In the genomic region with DNA sequence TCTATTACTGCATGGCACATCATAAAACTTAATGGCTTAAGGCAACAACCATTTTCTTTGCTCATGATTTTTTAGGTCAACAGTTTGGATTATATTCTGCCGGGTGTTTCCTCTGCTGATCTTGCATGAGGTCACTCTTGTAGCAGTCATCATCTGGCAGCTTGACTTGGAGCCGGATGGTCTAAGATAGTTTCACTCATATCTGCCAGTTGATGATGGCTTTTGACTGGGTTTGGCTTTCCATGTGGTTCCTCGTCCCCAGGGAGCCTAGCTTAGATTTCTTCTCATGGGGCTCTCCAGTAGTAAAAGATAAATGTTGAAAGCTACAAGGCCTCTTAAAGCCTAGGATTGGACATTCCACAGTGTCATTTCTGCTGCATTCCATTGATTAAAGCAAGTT, we compare ENCODE assay signal across 8 cellular contexts. TPM values are rescaled to one million over a fixed set of nuclear protein-coding genes. Genes with fewer than 3 reads are reported as not detected.
DNase-seq lines count a peak whose midpoint lies in the region; ATAC-seq and TF ChIP-seq lines count a peak whose summit lies in the region.

No MANE protein-coding gene starts in this region.

- peaks cover 6% of the 10 kb centered on the region; the same call in 1 of the 2 replicates for H3K36me3 ChIP-seq in RWPE2 (ENCODE audit: low read depth)

- H3K9me3 ChIP-seq in RWPE2 (ENCODE audit: severe bottlenecking), result no peaks in the 10 kb centered on the region

- H3K4me1 ChIP-seq in RWPE2 (ENCODE audit: insufficient read depth, poor library complexity, severe bottlenecking), result peaks cover 13% of the 10 kb centered on the region

- peak; percentile 31 for DNase-seq in activated CD4-positive, alpha-beta T cell treated with anti-CD3 and anti-CD28 coated beads for 48 hours
- DNase-seq in activated CD4-positive, alpha-beta T cell treated with anti-CD3 and anti-CD28 coated beads for 4 hours, result no peak
- DNase-seq in RWPE2 (ENCODE audit: low spot score) (no peak), erythroblast (lab: John Stamatoyannopoulos, UW) (peak; percentile 91 to 93), posterior vena cava (ENCODE audit: low spot score) (peak; percentile 84), nephron progenitor cell (no peak), SK-N-DZ (ENCODE audit: low spot score) (no peak)

- H3K4me3 ChIP-seq in RWPE2 (ENCODE audit: severe bottlenecking), result no peak overlapping the region

- ATAC-seq in HG02870 (IDR thresholded peaks at IDR 0.05; ENCODE audit: unreplicated experiment) (peak; percentile 34), RWPE2 (ENCODE audit: low read depth) (peak; percentile 37; the same call in 1 of the 3 replicates)

- H3K9me3 Mint-ChIP-seq in nephron progenitor cell, result peaks cover 3% of the 10 kb centered on the region

- H3K27me3 ChIP-seq in RWPE2 (ENCODE audit: insufficient read depth, poor library complexity, severe bottlenecking), result no peaks in the 10 kb centered on the region

- peaks cover 6% of the 10 kb centered on the region for H3K36me3 Mint-ChIP-seq in nephron progenitor cell (ENCODE audit: low read depth)

- intact Hi-C loops in posterior vena cava (cut with DNase I), result no loop called here

- TF ChIP-seq CTCF in RWPE2 (IDR thresholded peaks at IDR 0.05; ENCODE audit: poor library complexity, severe bottlenecking) (no peak), nephron progenitor cell (IDR thresholded peaks at IDR 0.05) (no peak)

- no peaks in the 10 kb centered on the region for H3K27me3 Mint-ChIP-seq in nephron progenitor cell (ENCODE audit: low read depth, poor library complexity)

- H3K27ac ChIP-seq in RWPE2 (ENCODE audit: poor library complexity, severe bottlenecking), result no peak overlapping the region

- H3K4me3 Mint-ChIP-seq in nephron progenitor cell, result no peak overlapping the region

- H3K27ac Mint-ChIP-seq in nephron progenitor cell, result no peak overlapping the region

- peaks cover under 1% of the 10 kb centered on the region for H3K4me1 Mint-ChIP-seq in nephron progenitor cell

- TF ChIP-seq POLR2A in erythroblast (IDR thresholded peaks at IDR 0.05; ENCODE audit: low read length), result no peak

RNA-seq across cellular contexts. Expression of a gene that starts 27.4 kb away (rescaled TPM):
- total RNA-seq in posterior vena cava, result 10 to 100 TPM; 50.9 to 52.4 TPM
- polyA plus RNA-seq in SK-N-DZ (2014; cell fraction: cytosol; rRNA removed), result 5.9 and 7.5 TPM in 2 replicates
- 5.9 and 8.9 TPM in 2 replicates for polyA plus RNA-seq in SK-N-DZ (2014; cell fraction: nucleus; rRNA removed)

Comparison
In these comparisons a context has a peak if more than half of its experiments do, and no peak if none do; other contexts are left out.
1. DNase-seq: peak in activated CD4-positive, alpha-beta T cell treated with anti-CD3 and anti-CD28 coated beads for 48 hours (single experiment), erythroblast (2 of 2) and posterior vena cava (single experiment); none in activated CD4-positive, alpha-beta T cell treated with anti-CD3 and anti-CD28 coated beads for 4 hours (0 of 2), RWPE2 (single experiment), nephron progenitor cell (single experiment) and SK-N-DZ (single experiment).